ENCODE assay signal across 22 cellular contexts in genomic region chr7:107318523-107319160, GRCh38.
DNase-seq lines count a peak whose midpoint lies in the region; ATAC-seq, FAIRE-seq and TF ChIP-seq lines count a peak whose summit lies in the region.
"Had no signal": no experiment of that assay in that cellular context is flagged by ENCODE, and none has a peak within 500 bp of the region (broad histone marks: within the 10 kb centered on the region; RNA-seq: fewer than 3 reads in every experiment).

No MANE protein-coding gene starts in this region.

- FAIRE-seq in small intestine (lab: Jason Lieb, UNC) = no peak
- FAIRE-seq: GM12878 had no signal

- H3K27me3 ChIP-seq in small intestine (ENCODE audit: control insufficient read depth in 2 of 2, insufficient read depth in 2 of 2, low read length in 2 of 2) = no peaks in the 10 kb centered on the region
- H3K27me3 ChIP-seq: esophagus squamous epithelium, right lobe of liver, tibial artery had no signal

- TF ChIP-seq CTCF in activated CD8-positive, alpha-beta T cell treated with anti-CD3 and anti-CD28 coated beads for 36 hours (IDR thresholded peaks at IDR 0.05) = no peak

- CTCF ChIA-PET in activated CD8-positive, alpha-beta T cell treated with anti-CD3 and anti-CD28 coated beads for 36 hours (lab: Charles Lee) = no interaction called here
- CTCF ChIA-PET in activated CD8-positive, alpha-beta T cell treated with anti-CD3 and anti-CD28 coated beads, Interleukin-2, amount 10 ng/mL, durations not matched to agents 7 days and 5 days (lab: Charles Lee) = no interaction called here

- 82 to 91% (median 83%) methylated on average over 3 of the region's 3 CpGs for WGBS in small intestine, 3 donors

- no peaks in the 10 kb centered on the region for H3K4me1 Mint-ChIP-seq in activated CD8-positive, alpha-beta T cell treated with anti-CD3 and anti-CD28 coated beads for 36 hours (ENCODE audit: low read depth)
- no peaks in the 10 kb centered on the region for H3K4me1 Mint-ChIP-seq in activated CD8-positive, alpha-beta T cell treated with anti-CD3 and anti-CD28 coated beads, Interleukin-2, amount 10 ng/mL, durations not matched to agents 7 days and 5 days (ENCODE audit: low read depth)
- H3K4me1 Mint-ChIP-seq in T-helper 17 cell = peaks cover 8% of the 10 kb centered on the region
- H3K4me1 Mint-ChIP-seq: activated CD4-positive, alpha-beta T cell treated with anti-CD3 and anti-CD28 coated beads, Interleukin-2, amount 10 ng/mL, durations not matched to agents 7 days and 5 days had no signal

- H3K4me1 ChIP-seq in small intestine (ENCODE audit: control insufficient read depth in 2 of 2, insufficient read depth in 1 of 2, low read depth in 1 of 2, low read length in 1 of 2) = no peaks in the 10 kb centered on the region
- H3K4me1 ChIP-seq: right lobe of liver, tibial artery had no signal

- DNase-seq in activated CD8-positive, alpha-beta T cell treated with anti-CD3 and anti-CD28 coated beads for 36 hours = no peak
- no peak for DNase-seq in activated CD8-positive, alpha-beta T cell treated with anti-CD3 and anti-CD28 coated beads, Interleukin-2, amount 10 ng/mL, durations not matched to agents 7 days and 5 days
- DNase-seq in T-helper 17 cell = no peak
- peak; percentile 67 for DNase-seq in fibroblast of peridontal ligament (ENCODE audit: extremely low read depth)
- peak; percentile 36 for DNase-seq in small intestine
- DNase-seq in activated CD4-positive, alpha-beta T cell treated with anti-CD3 and anti-CD28 coated beads for 48 hours = no peak
- DNase-seq in KBM-7 = no peak
- DNase-seq: ACHN; activated CD4-positive, alpha-beta T cell treated with anti-CD3 and anti-CD28 coated beads, Interleukin-2, amount 10 ng/mL, durations not matched to agents 7 days and 5 days; activated T-cell treated with anti-CD3 and anti-CD28 coated beads, Interleukin-2, amount 50 U/mL, for 48 hours; amniotic stem cell; CD8-positive, alpha-beta T cell; esophagus squamous epithelium; H7; NCI-H187 treated with DMSO at 0.1 percent for 48 hours; NCI-H526 treated with DMSO at 0.1 percent for 48 hours; right lobe of liver; SHP77; stimulated activated CD4-positive, alpha-beta T cell treated with anti-CD3 and anti-CD28 coated beads, Interleukin-4, amount 100 ng/mL, for 24 hours; tibial artery had no signal

- no peak for TF ChIP-seq POLR2A in GM18505 (IDR thresholded peaks at IDR 0.05; ENCODE audit: borderline replicate concordance, extremely low read depth, insufficient read depth, insufficient read length)

- no peaks in the 10 kb centered on the region for H3K9me3 Mint-ChIP-seq in activated CD8-positive, alpha-beta T cell treated with anti-CD3 and anti-CD28 coated beads for 36 hours
- H3K9me3 Mint-ChIP-seq in activated CD8-positive, alpha-beta T cell treated with anti-CD3 and anti-CD28 coated beads, Interleukin-2, amount 10 ng/mL, durations not matched to agents 7 days and 5 days (ENCODE audit: insufficient read depth) = no peaks in the 10 kb centered on the region
- H3K9me3 Mint-ChIP-seq: activated CD4-positive, alpha-beta T cell treated with anti-CD3 and anti-CD28 coated beads, Interleukin-2, amount 10 ng/mL, durations not matched to agents 7 days and 5 days; CD8-positive, alpha-beta T cell had no signal

- no peaks in the 10 kb centered on the region for H3K36me3 ChIP-seq in small intestine (ENCODE audit: control insufficient read depth in 2 of 2, insufficient read depth in 2 of 2, low read length in 2 of 2)
- H3K36me3 ChIP-seq: right lobe of liver had no signal

- H3K4me3 ChIP-seq in small intestine (ENCODE audit: low read depth in 1 of 2, low read length in 2 of 2) = no peak overlapping the region
- H3K4me3 ChIP-seq: esophagus squamous epithelium, GM12878, right lobe of liver, tibial artery had no signal

- no peak overlapping the region for H3K4me3 Mint-ChIP-seq in activated CD8-positive, alpha-beta T cell treated with anti-CD3 and anti-CD28 coated beads for 36 hours
- H3K4me3 Mint-ChIP-seq in activated CD8-positive, alpha-beta T cell treated with anti-CD3 and anti-CD28 coated beads, Interleukin-2, amount 10 ng/mL, durations not matched to agents 7 days and 5 days = no peak overlapping the region
- no peak overlapping the region for H3K4me3 Mint-ChIP-seq in T-helper 17 cell
- H3K4me3 Mint-ChIP-seq: activated CD4-positive, alpha-beta T cell treated with anti-CD3 and anti-CD28 coated beads, Interleukin-2, amount 10 ng/mL, durations not matched to agents 7 days and 5 days; CD8-positive, alpha-beta T cell had no signal

- no peak overlapping the region for H3K27ac Mint-ChIP-seq in activated CD8-positive, alpha-beta T cell treated with anti-CD3 and anti-CD28 coated beads for 36 hours
- no peak overlapping the region for H3K27ac Mint-ChIP-seq in activated CD8-positive, alpha-beta T cell treated with anti-CD3 and anti-CD28 coated beads, Interleukin-2, amount 10 ng/mL, durations not matched to agents 7 days and 5 days
- H3K27ac Mint-ChIP-seq in T-helper 17 cell = peak overlapping the region; percentile 51
- H3K27ac Mint-ChIP-seq: activated CD4-positive, alpha-beta T cell treated with anti-CD3 and anti-CD28 coated beads, Interleukin-2, amount 10 ng/mL, durations not matched to agents 7 days and 5 days; CD8-positive, alpha-beta T cell had no signal

- POLR2A ChIA-PET in activated CD8-positive, alpha-beta T cell treated with anti-CD3 and anti-CD28 coated beads for 36 hours (lab: Charles Lee) = no interaction called here
- POLR2A ChIA-PET in activated CD8-positive, alpha-beta T cell treated with anti-CD3 and anti-CD28 coated beads, Interleukin-2, amount 10 ng/mL, durations not matched to agents 7 days and 5 days (lab: Charles Lee) = no interaction called here

- no peaks in the 10 kb centered on the region for H3K9me3 ChIP-seq in T-helper 17 cell (ENCODE audit: control insufficient read depth, low read length, poor library complexity, severe bottlenecking)
- no peaks in the 10 kb centered on the region for H3K9me3 ChIP-seq in small intestine (ENCODE audit: control insufficient read depth, low read depth)
- H3K9me3 ChIP-seq: esophagus squamous epithelium, right lobe of liver, tibial artery had no signal

- peaks cover 12% of the 10 kb centered on the region for H3K36me3 Mint-ChIP-seq in activated CD8-positive, alpha-beta T cell treated with anti-CD3 and anti-CD28 coated beads for 36 hours (ENCODE audit: low read depth)
- peaks cover 11% of the 10 kb centered on the region for H3K36me3 Mint-ChIP-seq in activated CD8-positive, alpha-beta T cell treated with anti-CD3 and anti-CD28 coated beads, Interleukin-2, amount 10 ng/mL, durations not matched to agents 7 days and 5 days (ENCODE audit: low read depth)
- H3K36me3 Mint-ChIP-seq in T-helper 17 cell (ENCODE audit: low read depth) = peaks cover 12% of the 10 kb centered on the region

- no peaks in the 10 kb centered on the region for H3K27me3 Mint-ChIP-seq in activated CD8-positive, alpha-beta T cell treated with anti-CD3 and anti-CD28 coated beads for 36 hours
- H3K27me3 Mint-ChIP-seq in activated CD8-positive, alpha-beta T cell treated with anti-CD3 and anti-CD28 coated beads, Interleukin-2, amount 10 ng/mL, durations not matched to agents 7 days and 5 days (ENCODE audit: low read depth) = no peaks in the 10 kb centered on the region
- no peaks in the 10 kb centered on the region for H3K27me3 Mint-ChIP-seq in T-helper 17 cell
- H3K27me3 Mint-ChIP-seq: activated CD4-positive, alpha-beta T cell treated with anti-CD3 and anti-CD28 coated beads, Interleukin-2, amount 10 ng/mL, durations not matched to agents 7 days and 5 days had no signal

- intact Hi-C loops in activated CD8-positive, alpha-beta T cell treated with anti-CD3 and anti-CD28 coated beads for 36 hours (cut with micrococcal nuclease) = no loop called here

- peak; percentile 39 for ATAC-seq in activated CD8-positive, alpha-beta T cell treated with anti-CD3 and anti-CD28 coated beads for 36 hours
- no peak for ATAC-seq in activated CD8-positive, alpha-beta T cell treated with anti-CD3 and anti-CD28 coated beads, Interleukin-2, amount 10 ng/mL, durations not matched to agents 7 days and 5 days
- no peak for ATAC-seq in T-helper 17 cell
- no peak for ATAC-seq in GM18505 (IDR thresholded peaks at IDR 0.05; ENCODE audit: unreplicated experiment)
- ATAC-seq: CD8-positive, alpha-beta T cell; GM12878; right lobe of liver had no signal

- in situ Hi-C loops in KBM-7 (cut with MboI; ENCODE audit: low pct_unique_long_range_greater_than_20kb, low sequenced_read_pairs) = no loop called here

- H3K27ac ChIP-seq in small intestine (ENCODE audit: low read depth in 1 of 2, low read length in 1 of 2) = no peak overlapping the region
- H3K27ac ChIP-seq: right lobe of liver, tibial artery had no signal

Comparison
In these comparisons a context has a peak if more than half of its experiments do, and no peak if none do; other contexts are left out.
1. DNase-seq: peak in fibroblast of peridontal ligament (single experiment) and small intestine (single experiment); none in activated CD8-positive, alpha-beta T cell treated with anti-CD3 and anti-CD28 coated beads for 36 hours (single experiment), activated CD8-positive, alpha-beta T cell treated with anti-CD3 and anti-CD28 coated beads, Interleukin-2, amount 10 ng/mL, durations not matched to agents 7 days and 5 days (single experiment), T-helper 17 cell (0 of 3), activated CD4-positive, alpha-beta T cell treated with anti-CD3 and anti-CD28 coated beads for 48 hours (single experiment) and KBM-7 (single experiment).